In genomic region chr5:139789116-139789844, GRCh38 we compare ENCODE assay signal across 15 cellular contexts. TPM values are rescaled to one million over a fixed set of nuclear protein-coding genes. Genes with fewer than 3 reads are reported as not detected.
A peak's percentile ranks its signal among the peaks of the same experiment; 100 is the strongest.
DNase-seq lines count a peak whose midpoint lies in the region; ATAC-seq and TF ChIP-seq lines count a peak whose summit lies in the region.
"Had no signal": no experiment of that assay in that cellular context is flagged by ENCODE, and none has a peak within 500 bp of the region (broad histone marks: within the 10 kb centered on the region; RNA-seq: fewer than 3 reads in every experiment).

No MANE protein-coding gene starts in this region.

- H3K27me3 ChIP-seq in left ventricle myocardium inferior (ENCODE audit: low read depth) (peaks cover 6% of the 10 kb centered on the region), heart right ventricle (peaks cover 0 to 36% (median 0%) of the 10 kb centered on the region in 7 donors), neural progenitor cell (peaks cover 100% of the 10 kb centered on the region), endodermal cell (ENCODE audit: control insufficient read depth, insufficient read depth, low read length, poor library complexity, severe bottlenecking) (peaks cover 60% of the 10 kb centered on the region)

- H4K20me1 ChIP-seq in neural progenitor cell (ENCODE audit: low read depth), result peaks cover 4% of the 10 kb centered on the region

- H3K27ac ChIP-seq in left ventricle myocardium inferior (replicated peaks) (peak overlapping the region; percentile 84), heart right ventricle (peak overlapping the region in 4 of 10 donors; percentile 64 to 75 (median 70)), neural progenitor cell (no peak overlapping the region), endodermal cell (ENCODE audit: low read depth, low read length) (no peak overlapping the region)

- no peak overlapping the region for H3K4me2 ChIP-seq in neural progenitor cell

- no peak overlapping the region for H2AFZ ChIP-seq in neural progenitor cell (replicated peaks)

- WGBS in heart right ventricle, 2 donors, result 88 to 91% methylated on average over 12 of the region's 12 CpGs
- WGBS in endodermal cell (ENCODE audit: insufficient coverage in 1 of 2, insufficient read length in 1 of 2), 2 experiments, result 80 to 86% methylated on average over 7 to 12 of the region's 12 CpGs

- H3K4me3 ChIP-seq in left ventricle myocardium inferior (no peak overlapping the region), heart right ventricle (no peak overlapping the region), neural progenitor cell (no peak overlapping the region), endodermal cell (ENCODE audit: low read length) (no peak overlapping the region)

- H3K36me3 ChIP-seq in left ventricle myocardium inferior (no peaks in the 10 kb centered on the region), heart right ventricle (no peaks in the 10 kb centered on the region), neural progenitor cell (no peaks in the 10 kb centered on the region), endodermal cell (ENCODE audit: control insufficient read depth, insufficient read depth, low read length) (no peaks in the 10 kb centered on the region)

- no peaks in the 10 kb centered on the region for H3K79me2 ChIP-seq in neural progenitor cell (ENCODE audit: low read depth)

- peaks cover 47% of the 10 kb centered on the region for H3K27me3 Mint-ChIP-seq in central memory CD8-positive, alpha-beta T cell
- H3K27me3 Mint-ChIP-seq in neural progenitor cell (ENCODE audit: insufficient read depth, low read depth), result peaks cover 42% of the 10 kb centered on the region
- peaks cover 65% of the 10 kb centered on the region for H3K27me3 Mint-ChIP-seq in type B pancreatic cell
- H3K27me3 Mint-ChIP-seq in endodermal cell (ENCODE audit: insufficient read depth), result peaks cover 89% of the 10 kb centered on the region

- H3K36me3 Mint-ChIP-seq in central memory CD8-positive, alpha-beta T cell (ENCODE audit: insufficient read depth), result no peaks in the 10 kb centered on the region
- H3K36me3 Mint-ChIP-seq in neural progenitor cell, result no peaks in the 10 kb centered on the region
- H3K36me3 Mint-ChIP-seq in type B pancreatic cell, result no peaks in the 10 kb centered on the region
- H3K36me3 Mint-ChIP-seq in endodermal cell (ENCODE audit: low read depth), result no peaks in the 10 kb centered on the region

- no peak overlapping the region for H3K9ac ChIP-seq in neural progenitor cell
- no peak overlapping the region for H3K9ac ChIP-seq in endodermal cell (ENCODE audit: extremely low read depth, low read length, poor library complexity, severe bottlenecking)

- ATAC-seq in heart right ventricle, result no peak
- ATAC-seq in central memory CD8-positive, alpha-beta T cell (replicated peaks; ENCODE audit: extremely low read depth, poor library complexity, severe bottlenecking), result no peak
- ATAC-seq: PC-3 had no signal

- no peaks in the 10 kb centered on the region for H3K9me3 Mint-ChIP-seq in central memory CD8-positive, alpha-beta T cell
- no peaks in the 10 kb centered on the region for H3K9me3 Mint-ChIP-seq in neural progenitor cell
- H3K9me3 Mint-ChIP-seq in type B pancreatic cell, result no peaks in the 10 kb centered on the region
- no peaks in the 10 kb centered on the region for H3K9me3 Mint-ChIP-seq in endodermal cell
- H3K9me3 Mint-ChIP-seq: dendritic cell treated with granulocyte-macrophage colony-stimulating factor and Interleukin-4, amounts not matched to agents 40 ng/mL and 50 ng/mL, for 4 days had no signal

- no peaks in the 10 kb centered on the region for H3K4me1 Mint-ChIP-seq in central memory CD8-positive, alpha-beta T cell
- H3K4me1 Mint-ChIP-seq in neural progenitor cell (peaks cover 10% of the 10 kb centered on the region), type B pancreatic cell (ENCODE audit: unreplicated experiment) (peaks cover 4% of the 10 kb centered on the region), endodermal cell (peaks cover 2% of the 10 kb centered on the region)

- H3K9me3 ChIP-seq in left ventricle myocardium inferior (replicated peaks), result no peaks in the 10 kb centered on the region
- H3K9me3 ChIP-seq in heart right ventricle, result no peaks in the 10 kb centered on the region
- no peaks in the 10 kb centered on the region for H3K9me3 ChIP-seq in neural progenitor cell (ENCODE audit: low read depth)
- H3K9me3 ChIP-seq in endodermal cell (ENCODE audit: control insufficient read depth, low read length), result no peaks in the 10 kb centered on the region

- no peaks in the 10 kb centered on the region for H3F3A ChIP-seq in neural progenitor cell (ENCODE audit: low read depth)

- peak overlapping the region; percentile 62 for H3K4me3 Mint-ChIP-seq in central memory CD8-positive, alpha-beta T cell
- H3K4me3 Mint-ChIP-seq in neural progenitor cell (peak overlapping the region; percentile 69), type B pancreatic cell (peak overlapping the region; percentile 77), endodermal cell (no peak overlapping the region)
- H3K4me3 Mint-ChIP-seq: dendritic cell treated with granulocyte-macrophage colony-stimulating factor and Interleukin-4, amounts not matched to agents 40 ng/mL and 50 ng/mL, for 4 days had no signal

- H3K27ac Mint-ChIP-seq in central memory CD8-positive, alpha-beta T cell (ENCODE audit: low read depth), result no peak overlapping the region
- H3K27ac Mint-ChIP-seq in neural progenitor cell, result peak overlapping the region; percentile 44
- H3K27ac Mint-ChIP-seq in type B pancreatic cell, result peak overlapping the region; percentile 56
- H3K27ac Mint-ChIP-seq in endodermal cell, result no peak overlapping the region
- H3K27ac Mint-ChIP-seq: dendritic cell treated with granulocyte-macrophage colony-stimulating factor and Interleukin-4, amounts not matched to agents 40 ng/mL and 50 ng/mL, for 4 days had no signal

- DNase-seq in left ventricle myocardium inferior (no peak), heart right ventricle (no peak), neural progenitor cell (ENCODE audit: low spot score) (no peak), type B pancreatic cell (ENCODE audit: extremely low spot score, unreplicated experiment) (no peak), endodermal cell (no peak), medulla oblongata (ENCODE audit: extremely low spot score) (no peak), RPMI8226 (no peak)
- no peak for DNase-seq in central memory CD8-positive, alpha-beta T cell (ENCODE audit: low spot score in 2 of 2)
- DNase-seq: activated CD4-positive, CD25-positive, alpha-beta regulatory T cell; NCI-H187; NCI-H510A treated with DMSO at 0.1 percent for 48 hours; PC-3; stimulated activated CD4-positive, alpha-beta T cell treated with anti-CD3 and anti-CD28 coated beads, Interleukin-1b, Interleukin-23, amount 100 ng/mL, for 48 hours had no signal

- TF ChIP-seq CTCF in left ventricle myocardium inferior (IDR thresholded peaks at IDR 0.05; ENCODE audit: borderline replicate concordance), result no peak
- TF ChIP-seq CTCF in heart right ventricle (IDR thresholded peaks at IDR 0.05), result no peak
- TF ChIP-seq CTCF in neural progenitor cell (IDR thresholded peaks at IDR 0.05), result no peak
- TF ChIP-seq CTCF in type B pancreatic cell (conservative IDR thresholded peaks at IDR 0.05), result no peak
- no peak for TF ChIP-seq CTCF in endodermal cell (conservative IDR thresholded peaks at IDR 0.05)

- intact Hi-C loops in left ventricle myocardium inferior (cut with micrococcal nuclease), result loop anchor here (5.0 kb wide), 1 partner anchor 78 kb away; no protein-coding TSS in a partner anchor
- intact Hi-C loops in heart right ventricle (cut with DNase I), result loop anchor here in 8 of 10 donors (2.0 to 10.0 kb wide), 8 partner anchors 53 to 368 kb away; no protein-coding TSS in a partner anchor

- H3K4me1 ChIP-seq in left ventricle myocardium inferior, result peaks cover 19% of the 10 kb centered on the region
- H3K4me1 ChIP-seq in heart right ventricle, result peaks cover 0 to 14% (median 7%) of the 10 kb centered on the region in 9 donors
- H3K4me1 ChIP-seq in neural progenitor cell, result peaks cover 7% of the 10 kb centered on the region
- H3K4me1 ChIP-seq in endodermal cell (ENCODE audit: control insufficient read depth, insufficient read depth, low read length), result no peaks in the 10 kb centered on the region

RNA-seq across cellular contexts. Expression of gene PSD2, which starts 6.3 kb away (rescaled TPM):
- total RNA-seq in left ventricle myocardium inferior (not detected), heart right ventricle (under 1 TPM in 2 of 10 donors, not detected in 8; 0.08 to 0.09 TPM), neural progenitor cell (ENCODE audit: low replicate concordance) (0.09 and 0.53 TPM in 2 replicates), type B pancreatic cell (ENCODE audit: low replicate concordance) (0.19 and 0.27 TPM in 2 replicates), endodermal cell (1 to 10 TPM in 1 of 2 donors, under 1 TPM in 1; 0.55 to 2.5 TPM)
- polyA plus RNA-seq in heart right ventricle, result under 1 TPM in 1 of 2 donors, not detected in 1; 0.03 TPM
- 2.0 TPM for polyA plus RNA-seq in endodermal cell (2013, experiment 1 of 2)
- polyA plus RNA-seq in endodermal cell (2013, experiment 2 of 2), result 2.0 TPM
- total RNA-seq: esophagus mucosa, PC-3 had no signal

Comparison
In these comparisons a context has a peak if more than half of its experiments do, and no peak if none do; other contexts are left out.
1. H3K27ac Mint-ChIP-seq: peak in neural progenitor cell (single experiment) and type B pancreatic cell (single experiment); none in central memory CD8-positive, alpha-beta T cell (single experiment) and endodermal cell (single experiment).